1 cellular context compared by ENCODE assay signal in the genomic region with DNA sequence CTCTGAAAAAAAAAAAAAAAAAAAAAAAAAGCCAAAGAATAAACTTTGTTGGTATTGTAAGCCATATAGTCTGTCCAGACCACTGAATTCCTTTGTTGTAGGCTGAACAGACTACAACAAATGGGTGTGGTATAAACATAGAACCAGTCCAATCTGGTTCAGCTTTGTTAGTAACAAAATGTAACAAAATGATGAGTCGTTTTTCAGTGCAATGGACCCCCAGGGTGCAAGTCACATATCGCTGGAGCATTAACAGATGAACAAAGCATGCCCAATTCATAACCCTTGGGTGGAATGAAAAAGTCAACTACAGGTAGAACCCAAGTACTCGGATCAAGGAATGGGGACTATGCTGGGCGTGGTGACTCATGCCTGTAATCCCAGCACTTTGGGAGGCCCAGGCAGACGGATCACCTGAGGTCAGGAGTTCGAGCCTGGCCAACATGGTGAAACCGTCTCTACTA.
TF ChIP-seq lines count a peak whose summit lies in the region.

No MANE protein-coding gene starts in this region.

TF ChIP-seq in WTC11, 78 proteins besides CTCF, POLR2A, EP300 and RAD21 (continued from another document):
- TF ChIP-seq, protein P1, sequence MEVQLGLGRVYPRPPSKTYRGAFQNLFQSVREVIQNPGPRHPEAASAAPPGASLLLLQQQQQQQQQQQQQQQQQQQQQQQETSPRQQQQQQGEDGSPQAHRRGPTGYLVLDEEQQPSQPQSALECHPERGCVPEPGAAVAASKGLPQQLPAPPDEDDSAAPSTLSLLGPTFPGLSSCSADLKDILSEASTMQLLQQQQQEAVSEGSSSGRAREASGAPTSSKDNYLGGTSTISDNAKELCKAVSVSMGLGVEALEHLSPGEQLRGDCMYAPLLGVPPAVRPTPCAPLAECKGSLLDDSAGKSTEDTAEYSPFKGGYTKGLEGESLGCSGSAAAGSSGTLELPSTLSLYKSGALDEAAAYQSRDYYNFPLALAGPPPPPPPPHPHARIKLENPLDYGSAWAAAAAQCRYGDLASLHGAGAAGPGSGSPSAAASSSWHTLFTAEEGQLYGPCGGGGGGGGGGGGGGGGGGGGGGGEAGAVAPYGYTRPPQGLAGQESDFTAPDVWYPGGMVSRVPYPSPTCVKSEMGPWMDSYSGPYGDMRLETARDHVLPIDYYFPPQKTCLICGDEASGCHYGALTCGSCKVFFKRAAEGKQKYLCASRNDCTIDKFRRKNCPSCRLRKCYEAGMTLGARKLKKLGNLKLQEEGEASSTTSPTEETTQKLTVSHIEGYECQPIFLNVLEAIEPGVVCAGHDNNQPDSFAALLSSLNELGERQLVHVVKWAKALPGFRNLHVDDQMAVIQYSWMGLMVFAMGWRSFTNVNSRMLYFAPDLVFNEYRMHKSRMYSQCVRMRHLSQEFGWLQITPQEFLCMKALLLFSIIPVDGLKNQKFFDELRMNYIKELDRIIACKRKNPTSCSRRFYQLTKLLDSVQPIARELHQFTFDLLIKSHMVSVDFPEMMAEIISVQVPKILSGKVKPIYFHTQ (CRISPR knock-in tag; IDR thresholded peaks at IDR 0.05): no peak
- TF ChIP-seq ZNF219 (CRISPR knock-in tag; IDR thresholded peaks at IDR 0.05; ENCODE audit: borderline replicate concordance) (no peak), ETV6 (CRISPR knock-in tag; IDR thresholded peaks at IDR 0.05) (no peak), FOXJ3 (CRISPR knock-in tag; IDR thresholded peaks at IDR 0.05; ENCODE audit: borderline replicate concordance) (no peak), MLX (CRISPR knock-in tag; IDR thresholded peaks at IDR 0.05) (no peak), USF1 (CRISPR knock-in tag; IDR thresholded peaks at IDR 0.05) (no peak), SOX15 (CRISPR knock-in tag; IDR thresholded peaks at IDR 0.05) (no peak)
- TF ChIP-seq, protein P2, sequence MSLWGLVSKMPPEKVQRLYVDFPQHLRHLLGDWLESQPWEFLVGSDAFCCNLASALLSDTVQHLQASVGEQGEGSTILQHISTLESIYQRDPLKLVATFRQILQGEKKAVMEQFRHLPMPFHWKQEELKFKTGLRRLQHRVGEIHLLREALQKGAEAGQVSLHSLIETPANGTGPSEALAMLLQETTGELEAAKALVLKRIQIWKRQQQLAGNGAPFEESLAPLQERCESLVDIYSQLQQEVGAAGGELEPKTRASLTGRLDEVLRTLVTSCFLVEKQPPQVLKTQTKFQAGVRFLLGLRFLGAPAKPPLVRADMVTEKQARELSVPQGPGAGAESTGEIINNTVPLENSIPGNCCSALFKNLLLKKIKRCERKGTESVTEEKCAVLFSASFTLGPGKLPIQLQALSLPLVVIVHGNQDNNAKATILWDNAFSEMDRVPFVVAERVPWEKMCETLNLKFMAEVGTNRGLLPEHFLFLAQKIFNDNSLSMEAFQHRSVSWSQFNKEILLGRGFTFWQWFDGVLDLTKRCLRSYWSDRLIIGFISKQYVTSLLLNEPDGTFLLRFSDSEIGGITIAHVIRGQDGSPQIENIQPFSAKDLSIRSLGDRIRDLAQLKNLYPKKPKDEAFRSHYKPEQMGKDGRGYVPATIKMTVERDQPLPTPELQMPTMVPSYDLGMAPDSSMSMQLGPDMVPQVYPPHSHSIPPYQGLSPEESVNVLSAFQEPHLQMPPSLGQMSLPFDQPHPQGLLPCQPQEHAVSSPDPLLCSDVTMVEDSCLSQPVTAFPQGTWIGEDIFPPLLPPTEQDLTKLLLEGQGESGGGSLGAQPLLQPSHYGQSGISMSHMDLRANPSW (CRISPR knock-in tag; conservative IDR thresholded peaks at IDR 0.05; ENCODE audit: low read depth): no peak
